Comparison of ENCODE assay signal across 25 cellular contexts in genomic region chr14:87687338-87687876, GRCh38.
"Had no signal": no experiment of that assay in that cellular context is flagged by ENCODE, and none has a peak within 500 bp of the region (broad histone marks: within the 10 kb centered on the region; RNA-seq: fewer than 3 reads in every experiment).

No MANE protein-coding gene starts in this region.

- H3K4me1 Mint-ChIP-seq: memory B cell; stimulated activated memory B cell treated with anti-CD40 and anti-IgM and Interleukin-4, amounts not matched to agents 10 μg/mL and 1 μg/mL and 100 μg/mL, for 72 hours had no signal

- H3K27ac ChIP-seq: colonic mucosa, foreskin keratinocyte, hepatocyte, left lung, lower lobe of right lung, parathyroid adenoma, prostate gland, spleen, tibial artery, upper lobe of left lung, vagina had no signal

- H3K4me1 ChIP-seq: colonic mucosa, foreskin keratinocyte, left lung, lower lobe of right lung, parathyroid adenoma, prostate gland, spleen, tibial artery, vagina had no signal

- H3K4me3 ChIP-seq: colonic mucosa, hepatocyte, left lung, lower lobe of right lung, prostate gland, spleen, tibial artery, upper lobe of left lung, vagina had no signal

- H3K9me3 ChIP-seq: colonic mucosa, left lung, lower lobe of right lung, prostate gland, vagina had no signal

- H3K4me3 Mint-ChIP-seq: memory B cell; natural killer cell treated with Interleukin-12 subunit alpha and Interleukin-12 subunit beta and Interleukin-15 and Interleukin-18, amount 100 ng/mL, for 72 hours; stimulated activated memory B cell treated with anti-CD40 and anti-IgM and Interleukin-4, amounts not matched to agents 10 μg/mL and 1 μg/mL and 100 μg/mL, for 72 hours; stimulated activated naive CD8-positive, alpha-beta T cell treated with anti-CD3 and anti-CD28 coated beads, Interleukin-15, Interleukin-2, amounts not matched to agents 100 ng/mL and 50 ng/mL, for 24 hours had no signal

- H3K27me3 Mint-ChIP-seq: memory B cell; stimulated activated memory B cell treated with anti-CD40 and anti-IgM and Interleukin-4, amounts not matched to agents 10 μg/mL and 1 μg/mL and 100 μg/mL, for 72 hours had no signal

- H3K36me3 ChIP-seq: colonic mucosa, left lung, lower lobe of right lung, prostate gland, spleen, tibial artery, upper lobe of left lung, vagina had no signal

- H3K27ac Mint-ChIP-seq: memory B cell; natural killer cell treated with Interleukin-12 subunit alpha and Interleukin-12 subunit beta and Interleukin-15 and Interleukin-18, amount 100 ng/mL, for 72 hours; stimulated activated memory B cell treated with anti-CD40 and anti-IgM and Interleukin-4, amounts not matched to agents 10 μg/mL and 1 μg/mL and 100 μg/mL, for 72 hours; stimulated activated naive CD8-positive, alpha-beta T cell treated with anti-CD3 and anti-CD28 coated beads, Interleukin-15, Interleukin-2, amounts not matched to agents 100 ng/mL and 50 ng/mL, for 24 hours had no signal

- H3K9me3 Mint-ChIP-seq: memory B cell; natural killer cell treated with Interleukin-12 subunit alpha and Interleukin-12 subunit beta and Interleukin-15 and Interleukin-18, amount 100 ng/mL, for 72 hours; stimulated activated memory B cell treated with anti-CD40 and anti-IgM and Interleukin-4, amounts not matched to agents 10 μg/mL and 1 μg/mL and 100 μg/mL, for 72 hours; stimulated activated naive CD8-positive, alpha-beta T cell treated with anti-CD3 and anti-CD28 coated beads, Interleukin-15, Interleukin-2, amounts not matched to agents 100 ng/mL and 50 ng/mL, for 24 hours had no signal

- ATAC-seq: foreskin keratinocyte; left lung; lower lobe of right lung; natural killer cell treated with Interleukin-12 subunit alpha and Interleukin-12 subunit beta and Interleukin-15 and Interleukin-18, amount 100 ng/mL, for 72 hours; sciatic nerve; stimulated activated memory B cell treated with anti-CD40 and anti-IgM and Interleukin-4, amounts not matched to agents 10 μg/mL and 1 μg/mL and 100 μg/mL, for 72 hours had no signal

- H3K36me3 Mint-ChIP-seq: memory B cell; natural killer cell treated with Interleukin-12 subunit alpha and Interleukin-12 subunit beta and Interleukin-15 and Interleukin-18, amount 100 ng/mL, for 72 hours; stimulated activated memory B cell treated with anti-CD40 and anti-IgM and Interleukin-4, amounts not matched to agents 10 μg/mL and 1 μg/mL and 100 μg/mL, for 72 hours had no signal

- DNase-seq: colonic mucosa; dermis blood vessel endothelial cell; foreskin keratinocyte; head of caudate nucleus; kidney; left lung; lower lobe of right lung; midbrain; occipital lobe; retina; spleen; stimulated activated CD4-positive, alpha-beta T cell treated with anti-CD3 and anti-CD28 coated beads, Interleukin-15, amount 100 ng/mL, for 24 hours; stimulated activated CD4-positive, alpha-beta T cell treated with anti-CD3 and anti-CD28 coated beads, Interleukin-1b, Interleukin-23, amount 100 ng/mL, for 48 hours; stimulated activated CD4-positive, alpha-beta T cell treated with anti-CD3 and anti-CD28 coated beads, Interleukin-4, amount 100 ng/mL, for 24 hours; tibial artery; upper lobe of left lung had no signal

- H3K27me3 ChIP-seq: colonic mucosa, foreskin keratinocyte, hepatocyte, left lung, spleen, tibial artery, upper lobe of left lung, vagina had no signal
